4 cellular contexts compared by ENCODE assay signal in genomic region chr2:153946036-153946435, GRCh38.
TF ChIP-seq lines count a peak whose summit lies in the region.

No MANE protein-coding gene starts in this region.

TF ChIP-seq in SK-N-SH treated with all-trans-retinoic acid at 6 μM for 48 hours, 23 proteins besides CTCF, POLR2A, EP300 and RAD21 (continued from another document):
- TF ChIP-seq CREB5 (CRISPR knock-in tag; IDR thresholded peaks at IDR 0.05; ENCODE audit: low read depth): peak; percentile 50; the same call in 1 of the 2 replicates
- TF ChIP-seq ZNF70 (CRISPR knock-in tag; IDR thresholded peaks at IDR 0.05): no peak
- no peak for TF ChIP-seq TCF4 (CRISPR knock-in tag; IDR thresholded peaks at IDR 0.05; ENCODE audit: borderline replicate concordance)
TF ChIP-seq in SK-N-SH treated with all-trans-retinoic acid at 6 μM for 48 hours: peak in this region for 3.

TF ChIP-seq in SK-N-SH, 30 proteins besides CTCF, POLR2A, EP300 and RAD21 (continued from another document):
- no peak for TF ChIP-seq FOXM1 (IDR thresholded peaks at IDR 0.05; ENCODE audit: low read depth)
- no peak for TF ChIP-seq MXI1 (IDR thresholded peaks at IDR 0.05; ENCODE audit: low read depth, low read length)
- no peak for TF ChIP-seq PBX3 (IDR thresholded peaks at IDR 0.05)
TF ChIP-seq in SK-N-SH: peak in this region for 0.

TF ChIP-seq in HepG2, 621 proteins besides CTCF, POLR2A, EP300 and RAD21 (continued from another document):
- TF ChIP-seq ZNF235 (CRISPR knock-in tag; IDR thresholded peaks at IDR 0.05; ENCODE audit: borderline replicate concordance): no peak
- peak; percentile 27 to 64; a peak in 3 of 4 replicates for TF ChIP-seq MAFK (conservative IDR thresholded peaks at IDR 0.05 in 1 of 2, IDR thresholded peaks at IDR 0.05 in 1 of 2; ENCODE audit: low read length in 2 of 2)

TF ChIP-seq in K562, 482 proteins besides CTCF, POLR2A, EP300 and RAD21 (continued from another document):
- TF ChIP-seq KAT2B (IDR thresholded peaks at IDR 0.05; ENCODE audit: low read depth, low read length): no peak
